8 cellular contexts compared by ENCODE assay signal in the genomic region with DNA sequence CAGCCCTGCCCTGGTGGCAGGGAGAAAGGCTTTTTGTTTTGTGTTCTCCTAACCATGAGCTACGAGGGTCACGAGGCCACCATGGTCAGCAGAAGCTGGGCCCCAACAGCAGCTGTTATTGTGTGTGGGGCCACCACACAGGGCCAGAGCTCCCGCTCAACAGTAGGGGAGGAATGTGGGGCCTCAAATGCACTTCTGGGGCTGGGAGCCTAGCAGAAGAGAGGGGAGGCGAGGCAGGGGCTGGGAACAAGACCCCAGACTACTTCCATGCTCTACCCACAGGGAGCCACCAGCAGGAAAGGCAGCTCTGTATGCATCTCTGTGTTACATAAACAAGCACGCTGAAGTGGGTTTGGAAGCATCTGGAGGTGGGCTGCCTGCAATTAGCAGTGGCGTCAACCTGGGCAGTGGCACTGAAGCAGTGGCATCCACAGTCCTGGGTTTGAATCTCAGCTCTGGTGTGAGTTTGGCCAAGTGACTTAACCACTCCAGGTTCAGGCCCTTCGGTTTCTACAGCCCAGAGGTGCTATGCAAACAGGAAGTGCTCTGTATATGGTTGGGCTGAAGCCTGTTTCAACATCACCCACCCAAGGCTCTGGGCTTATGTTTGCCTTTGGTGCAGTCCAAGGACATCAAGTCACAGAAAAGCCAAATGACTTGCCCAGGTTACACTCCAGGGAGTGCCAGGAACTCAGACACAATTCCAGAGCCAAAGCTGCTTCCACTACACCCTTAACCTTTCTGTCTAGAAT. TPM values are rescaled to one million over a fixed set of nuclear protein-coding genes. Genes with fewer than 3 reads are reported as not detected.
DNase-seq lines count a peak whose midpoint lies in the region; ATAC-seq and TF ChIP-seq lines count a peak whose summit lies in the region.

No MANE protein-coding gene starts in this region.

- no peaks in the 10 kb centered on the region for H3K36me3 Mint-ChIP-seq in activated naive CD4-positive, alpha-beta T cell treated with anti-CD3 and anti-CD28 coated beads, Interleukin-2, amount 10 ng/mL, durations not matched to agents 7 days and 5 days
- H3K36me3 Mint-ChIP-seq in activated naive CD4-positive, alpha-beta T cell treated with anti-CD3 and anti-CD28 coated beads for 36 hours (ENCODE audit: low read depth), result no peaks in the 10 kb centered on the region
- no peaks in the 10 kb centered on the region for H3K36me3 Mint-ChIP-seq in MCF 10A (ENCODE audit: insufficient read depth, unreplicated experiment)

- peak overlapping the region; percentile 14 for H3K27ac ChIP-seq in vagina

- H3K9me3 ChIP-seq in vagina, result no peaks in the 10 kb centered on the region

- no peaks in the 10 kb centered on the region for H3K27me3 ChIP-seq in vagina

- POLR2A ChIA-PET in MCF 10A (lab: Yijun Ruan, JAX), result interaction anchor here (0.6 kb wide), 1 partner anchor 137 kb away, joined by 3 read pairs; no protein-coding TSS in a partner anchor

- BruUV-seq in MCF 10A (replicated peaks; lab: Mats Ljungman, UMichigan), result no TSS peak

- TF ChIP-seq CTCF in MCF 10A (IDR thresholded peaks at IDR 0.05; ENCODE audit: unreplicated experiment), result no peak
- no peak for TF ChIP-seq CTCF in vagina (IDR thresholded peaks at IDR 0.05)

- peaks cover 36% of the 10 kb centered on the region for H3K4me1 ChIP-seq in vagina

- H3K36me3 ChIP-seq in vagina, result no peaks in the 10 kb centered on the region

- intact Hi-C loops in activated naive CD4-positive, alpha-beta T cell treated with anti-CD3 and anti-CD28 coated beads for 36 hours (cut with micrococcal nuclease), result no loop called here
- intact Hi-C loops in MCF 10A (cut with micrococcal nuclease) (no loop called here), vagina (cut with DNase I) (no loop called here)

- TF ChIP-seq POLR2A in vagina (IDR thresholded peaks at IDR 0.05), result no peak

- peak; percentile 34 for DNase-seq in activated naive CD4-positive, alpha-beta T cell treated with anti-CD3 and anti-CD28 coated beads, Interleukin-2, amount 10 ng/mL, durations not matched to agents 7 days and 5 days
- DNase-seq in activated naive CD4-positive, alpha-beta T cell treated with anti-CD3 and anti-CD28 coated beads for 36 hours, result no peak
- peak; percentile 35 for DNase-seq in MCF 10A (ENCODE audit: unreplicated experiment)
- DNase-seq in lung microvascular endothelial cell (ENCODE audit: low read depth in 2 of 2), result peak; percentile 37 to 50
- no peak for DNase-seq in vagina (ENCODE audit: extremely low spot score in 2 of 2)
- no peak for DNase-seq in NAMALWA (ENCODE audit: low spot score)

- H3K27ac Mint-ChIP-seq in activated naive CD4-positive, alpha-beta T cell treated with anti-CD3 and anti-CD28 coated beads, Interleukin-2, amount 10 ng/mL, durations not matched to agents 7 days and 5 days, result peak overlapping the region; percentile 70
- H3K27ac Mint-ChIP-seq in activated naive CD4-positive, alpha-beta T cell treated with anti-CD3 and anti-CD28 coated beads for 36 hours, result no peak overlapping the region
- no peak overlapping the region for H3K27ac Mint-ChIP-seq in MCF 10A (ENCODE audit: low read depth, unreplicated experiment)

- H3K9me3 Mint-ChIP-seq in activated naive CD4-positive, alpha-beta T cell treated with anti-CD3 and anti-CD28 coated beads, Interleukin-2, amount 10 ng/mL, durations not matched to agents 7 days and 5 days, result no peaks in the 10 kb centered on the region
- H3K9me3 Mint-ChIP-seq in activated naive CD4-positive, alpha-beta T cell treated with anti-CD3 and anti-CD28 coated beads for 36 hours, result no peaks in the 10 kb centered on the region
- H3K9me3 Mint-ChIP-seq in MCF 10A (ENCODE audit: unreplicated experiment), result no peaks in the 10 kb centered on the region

- H3K27me3 Mint-ChIP-seq in activated naive CD4-positive, alpha-beta T cell treated with anti-CD3 and anti-CD28 coated beads, Interleukin-2, amount 10 ng/mL, durations not matched to agents 7 days and 5 days, result no peaks in the 10 kb centered on the region
- no peaks in the 10 kb centered on the region for H3K27me3 Mint-ChIP-seq in activated naive CD4-positive, alpha-beta T cell treated with anti-CD3 and anti-CD28 coated beads for 36 hours (ENCODE audit: low read depth)
- no peaks in the 10 kb centered on the region for H3K27me3 Mint-ChIP-seq in MCF 10A (ENCODE audit: insufficient read depth, unreplicated experiment)

- no peak overlapping the region for H3K4me3 ChIP-seq in vagina

- CTCF ChIA-PET in activated naive CD4-positive, alpha-beta T cell treated with anti-CD3 and anti-CD28 coated beads, Interleukin-2, amount 10 ng/mL, durations not matched to agents 7 days and 5 days (lab: Charles Lee), result interaction anchor here (3.1 kb wide), 1 partner anchor 11 kb away, joined by 21 read pairs; no protein-coding TSS in a partner anchor
- CTCF ChIA-PET in activated naive CD4-positive, alpha-beta T cell treated with anti-CD3 and anti-CD28 coated beads for 36 hours (lab: Charles Lee), result interaction anchor here (1.1 to 1.4 kb wide), 2 partner anchors 19 to 58 kb away, joined by 3 to 4 read pairs; no protein-coding TSS in a partner anchor
- CTCF ChIA-PET in MCF 10A (lab: Yijun Ruan, JAX), result interaction anchor here (0.7 to 4.4 kb wide), 4 partner anchors 11 to 345 kb away, joined by 3 to 37 read pairs (median 5); no protein-coding TSS in a partner anchor

- no peak for ATAC-seq in GM21423 (IDR thresholded peaks at IDR 0.05; ENCODE audit: unreplicated experiment)
- ATAC-seq in GM21447 (IDR thresholded peaks at IDR 0.05; ENCODE audit: unreplicated experiment), result no peak

- peaks cover 18% of the 10 kb centered on the region for H3K4me1 Mint-ChIP-seq in activated naive CD4-positive, alpha-beta T cell treated with anti-CD3 and anti-CD28 coated beads, Interleukin-2, amount 10 ng/mL, durations not matched to agents 7 days and 5 days
- peaks cover 11% of the 10 kb centered on the region for H3K4me1 Mint-ChIP-seq in activated naive CD4-positive, alpha-beta T cell treated with anti-CD3 and anti-CD28 coated beads for 36 hours (ENCODE audit: low read depth)
- H3K4me1 Mint-ChIP-seq in MCF 10A (ENCODE audit: insufficient read depth, unreplicated experiment), result peaks cover 5% of the 10 kb centered on the region

- no peak overlapping the region for H3K4me3 Mint-ChIP-seq in activated naive CD4-positive, alpha-beta T cell treated with anti-CD3 and anti-CD28 coated beads, Interleukin-2, amount 10 ng/mL, durations not matched to agents 7 days and 5 days
- H3K4me3 Mint-ChIP-seq in activated naive CD4-positive, alpha-beta T cell treated with anti-CD3 and anti-CD28 coated beads for 36 hours, result no peak overlapping the region
- H3K4me3 Mint-ChIP-seq in MCF 10A (ENCODE audit: unreplicated experiment), result no peak overlapping the region

RNA-seq across cellular contexts. Expression of a gene that starts 16.2 kb away (rescaled TPM):
- total RNA-seq in activated naive CD4-positive, alpha-beta T cell treated with anti-CD3 and anti-CD28 coated beads for 36 hours, result 10 to 100 TPM; 18.1 to 19.9 TPM
- total RNA-seq in MCF 10A (2022) (37.2 and 53.3 TPM in 2 replicates), lung microvascular endothelial cell (41.8 and 44.6 TPM in 2 replicates), vagina (158 TPM)

RNA-seq across cellular contexts. Expression of a gene that starts 30.9 kb away (rescaled TPM):
- total RNA-seq in activated naive CD4-positive, alpha-beta T cell treated with anti-CD3 and anti-CD28 coated beads for 36 hours, result not detected
- total RNA-seq in MCF 10A (2022) (0.09 and 0.15 TPM in 2 replicates), lung microvascular endothelial cell (1.3 and 1.8 TPM in 2 replicates), vagina (5.6 TPM)

RNA-seq across cellular contexts. Expression of a gene that starts 35.9 kb away (rescaled TPM):
- total RNA-seq in activated naive CD4-positive, alpha-beta T cell treated with anti-CD3 and anti-CD28 coated beads for 36 hours, result 10 to 100 TPM; 19.6 to 20.9 TPM
- total RNA-seq in MCF 10A (2022), result 26.4 and 36.3 TPM in 2 replicates
- 4.6 and 5.8 TPM in 2 replicates for total RNA-seq in lung microvascular endothelial cell
- total RNA-seq in vagina, result 21.1 TPM

Comparison
In these comparisons a context has a peak if more than half of its experiments do, and no peak if none do; other contexts are left out.
1. DNase-seq: peak in activated naive CD4-positive, alpha-beta T cell treated with anti-CD3 and anti-CD28 coated beads, Interleukin-2, amount 10 ng/mL, durations not matched to agents 7 days and 5 days (single experiment), MCF 10A (single experiment) and lung microvascular endothelial cell (2 of 2); none in activated naive CD4-positive, alpha-beta T cell treated with anti-CD3 and anti-CD28 coated beads for 36 hours (single experiment), vagina (0 of 2) and NAMALWA (single experiment).